In the genomic region with DNA sequence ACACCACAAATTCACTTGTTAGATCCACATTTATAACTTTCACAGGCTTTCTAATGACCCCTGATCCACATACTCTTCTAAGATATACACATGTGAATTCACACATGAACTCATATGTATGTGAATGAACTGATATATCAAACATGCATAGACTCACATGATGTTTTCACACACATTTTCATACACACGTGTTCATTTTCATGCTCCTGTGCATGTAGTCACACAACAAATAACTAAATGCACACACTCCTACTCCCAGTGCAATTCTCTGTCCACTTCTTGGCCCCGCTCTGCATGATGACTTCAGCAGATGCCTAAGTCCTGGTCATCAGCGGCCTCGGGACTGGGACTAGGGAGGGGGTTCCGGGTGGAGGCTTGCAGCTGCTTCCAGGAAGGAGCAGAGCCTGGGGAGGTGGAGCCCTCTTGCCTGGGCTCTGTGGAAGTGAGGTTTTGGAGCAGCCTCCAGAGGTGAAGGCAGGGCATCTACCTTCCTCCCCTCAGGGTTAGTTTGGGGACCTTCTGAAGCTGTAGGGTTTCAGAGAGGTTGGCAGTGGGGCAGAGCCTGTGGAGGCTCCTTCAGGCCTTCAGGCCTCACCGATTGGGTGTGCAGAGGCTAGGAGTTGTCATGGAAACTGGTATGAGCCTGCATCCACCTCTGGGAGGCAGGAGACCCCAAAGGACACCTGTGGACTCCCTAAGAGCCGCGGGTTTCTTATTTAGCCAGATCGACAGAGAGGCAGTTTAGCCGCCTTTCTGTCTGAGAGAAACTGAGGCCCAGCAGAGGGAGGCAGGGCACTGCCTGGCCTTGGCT, we compare ENCODE assay signal across 1 cellular context.
TF ChIP-seq lines count a peak whose summit lies in the region.

No MANE protein-coding gene starts in this region.

TF ChIP-seq in SK-N-SH, 30 proteins besides CTCF, POLR2A, EP300 and RAD21 (continued from another document):
- TF ChIP-seq, protein P1, sequence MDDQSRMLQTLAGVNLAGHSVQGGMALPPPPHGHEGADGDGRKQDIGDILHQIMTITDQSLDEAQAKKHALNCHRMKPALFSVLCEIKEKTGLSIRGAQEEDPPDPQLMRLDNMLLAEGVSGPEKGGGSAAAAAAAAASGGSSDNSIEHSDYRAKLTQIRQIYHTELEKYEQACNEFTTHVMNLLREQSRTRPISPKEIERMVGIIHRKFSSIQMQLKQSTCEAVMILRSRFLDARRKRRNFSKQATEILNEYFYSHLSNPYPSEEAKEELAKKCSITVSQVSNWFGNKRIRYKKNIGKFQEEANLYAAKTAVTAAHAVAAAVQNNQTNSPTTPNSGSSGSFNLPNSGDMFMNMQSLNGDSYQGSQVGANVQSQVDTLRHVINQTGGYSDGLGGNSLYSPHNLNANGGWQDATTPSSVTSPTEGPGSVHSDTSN (IDR thresholded peaks at IDR 0.05): no peak
- TF ChIP-seq TCF12 (IDR thresholded peaks at IDR 0.05) (peak; percentile 52; the same call in 1 of the 2 replicates), NFIC (IDR thresholded peaks at IDR 0.05; ENCODE audit: borderline replicate concordance) (peak; percentile 18; the same call in 1 of the 2 replicates), FOSL2 (IDR thresholded peaks at IDR 0.05; ENCODE audit: borderline replicate concordance, low read depth) (no peak; the same call in 1 of the 2 replicates), GABPA (IDR thresholded peaks at IDR 0.05; ENCODE audit: low read depth) (peak; percentile 46; the same call in 1 of the 2 replicates), POLR2AphosphoS5 (IDR thresholded peaks at IDR 0.05; ENCODE audit: low read depth, low read length) (peak; percentile 53), MXI1 (IDR thresholded peaks at IDR 0.05; ENCODE audit: low read depth, low read length) (no peak), ELF1 (IDR thresholded peaks at IDR 0.05) (peak; percentile 40; the same call in 1 of the 2 replicates), TEAD4 (IDR thresholded peaks at IDR 0.05; ENCODE audit: borderline replicate concordance, insufficient read depth) (no peak)
